ENCODE assay signal across 22 cellular contexts in genomic region chr15:75831806-75832102, GRCh38. TPM values are rescaled to one million over a fixed set of nuclear protein-coding genes. Genes with fewer than 3 reads are reported as not detected.
DNase-seq lines count a peak whose midpoint lies in the region; ATAC-seq, FAIRE-seq and TF ChIP-seq lines count a peak whose summit lies in the region.
"Had no signal": no experiment of that assay in that cellular context is flagged by ENCODE, and none has a peak within 500 bp of the region (broad histone marks: within the 10 kb centered on the region; RNA-seq: fewer than 3 reads in every experiment).

No MANE protein-coding gene starts in this region.

- TF ChIP-seq RAD21 in H1 (IDR thresholded peaks at IDR 0.05 in 1 of 2, conservative IDR thresholded peaks at IDR 0.05 in 1 of 2; ENCODE audit: low read depth in 2 of 2, low read length in 2 of 2) (no peak), SK-N-SH (IDR thresholded peaks at IDR 0.05; ENCODE audit: low read length) (no peak)

- H3K23me2 ChIP-seq in H9 (ENCODE audit: insufficient read length, low read depth, low read length, poor library complexity, severe bottlenecking) (no peaks in the 10 kb centered on the region), H1 (ENCODE audit: low read depth, low read length) (no peaks in the 10 kb centered on the region)

- H4K5ac ChIP-seq in H9 (ENCODE audit: insufficient read length, low read depth, low read length) (no peak overlapping the region), H1 (ENCODE audit: insufficient read length, low read depth, low read length) (no peak overlapping the region)

- TF ChIP-seq CTCF in H9 (conservative IDR thresholded peaks at IDR 0.05) (no peak), MM.1S (IDR thresholded peaks at IDR 0.05; ENCODE audit: low read length) (no peak), H1 (IDR thresholded peaks at IDR 0.05; ENCODE audit: control extremely low read depth in 1 of 3, insufficient read depth in 1 of 3, low read depth in 1 of 3, low read length in 3 of 3) (no peak), SK-N-SH (IDR thresholded peaks at IDR 0.05) (no peak)

- H3K36me3 ChIP-seq in MM.1S (replicated peaks; ENCODE audit: insufficient read depth, low read length) (no peaks in the 10 kb centered on the region), H1 (ENCODE audit: control insufficient read depth in 2 of 4, insufficient read depth in 4 of 4, low read length in 3 of 4) (no peaks in the 10 kb centered on the region), neuron (ENCODE audit: insufficient read depth, low read length) (no peaks in the 10 kb centered on the region), SK-N-SH (replicated peaks in 1 of 2; ENCODE audit: control insufficient read depth in 1 of 2, insufficient read depth in 2 of 2, low read length in 1 of 2) (no peaks in the 10 kb centered on the region)
- H3K36me3 ChIP-seq: BLaER1, Peyer's patch had no signal

- no peaks in the 10 kb centered on the region for H3K9me2 ChIP-seq in MM.1S (replicated peaks; ENCODE audit: insufficient read depth, low read length)
- no peaks in the 10 kb centered on the region for H3K9me2 ChIP-seq in SK-N-SH

- H3F3A ChIP-seq in MM.1S (ENCODE audit: insufficient read depth, low read length) (no peaks in the 10 kb centered on the region), SK-N-SH (replicated peaks; ENCODE audit: insufficient read depth) (peaks cover 6% of the 10 kb centered on the region)

- peaks cover 29% of the 10 kb centered on the region in 2 experiments for H3K4me1 Mint-ChIP-seq in H9

- H3K27me3 ChIP-seq in H9 (ENCODE audit: insufficient read depth, low read length) (no peaks in the 10 kb centered on the region), MM.1S (replicated peaks; ENCODE audit: insufficient read depth, low read length) (no peaks in the 10 kb centered on the region), H1 (replicated peaks in 1 of 4; ENCODE audit: control insufficient read depth in 3 of 4, extremely low read depth in 1 of 4, insufficient read depth in 3 of 4, low read length in 3 of 4) (no peaks in the 10 kb centered on the region), neuron (ENCODE audit: insufficient read depth, low read length) (no peaks in the 10 kb centered on the region), SK-N-SH (ENCODE audit: insufficient read depth) (no peaks in the 10 kb centered on the region)
- H3K27me3 ChIP-seq: BLaER1, Peyer's patch had no signal

- H4K91ac ChIP-seq in H9 (ENCODE audit: insufficient read length, low read depth, low read length) (no peak overlapping the region), H1 (replicated peaks; ENCODE audit: insufficient read length, low read length) (no peak overlapping the region)

- H3K9ac ChIP-seq in H9 (ENCODE audit: extremely low read depth, insufficient read length, low read length) (no peak overlapping the region), MM.1S (ENCODE audit: low read length) (no peak overlapping the region), H1 (replicated peaks in 1 of 4; ENCODE audit: extremely low read depth in 1 of 4, low read depth in 3 of 4, low read length in 3 of 4) (no peak overlapping the region), SK-N-SH (no peak overlapping the region)
- H3K9ac ChIP-seq: BLaER1 had no signal

- H3K4me3 ChIP-seq in MM.1S (ENCODE audit: low read length): no peak overlapping the region
- H3K4me3 ChIP-seq in H1 (ENCODE audit: extremely low read depth in 1 of 4, insufficient read depth in 2 of 4, low read depth in 3 of 4, low read length in 4 of 4): no peak overlapping the region
- no peak overlapping the region for H3K4me3 ChIP-seq in neuron (ENCODE audit: low read length)
- no peak overlapping the region for H3K4me3 ChIP-seq in SK-N-SH (ENCODE audit: low read depth in 2 of 2, low read length in 1 of 2)
- H3K4me3 ChIP-seq: BLaER1, Peyer's patch had no signal

- CTCF ChIA-PET in H1 (lab: Charles Lee; ENCODE audit: partially characterized antibody): interaction anchor here (1.6 to 1.9 kb wide), 4 partner anchors 16 to 53 kb away, joined by 5 to 6 read pairs (median 6); no protein-coding TSS in a partner anchor
- CTCF ChIA-PET in SK-N-SH (lab: Yijun Ruan, JAX): interaction anchor here (1.2 kb wide), 1 partner anchor 46 kb away, joined by 4 read pairs; no protein-coding TSS in a partner anchor

- no peak overlapping the region for H2BK120ac ChIP-seq in H9 (ENCODE audit: low read depth, low read length, poor library complexity, severe bottlenecking)
- no peak overlapping the region for H2BK120ac ChIP-seq in H1 (replicated peaks; ENCODE audit: low read depth, low read length)

- H3K27ac ChIP-seq in H9 (ENCODE audit: insufficient read length, low read depth, low read length): no peak overlapping the region
- no peak overlapping the region for H3K27ac ChIP-seq in MM.1S (ENCODE audit: low read length)
- no peak overlapping the region for H3K27ac ChIP-seq in H1 (ENCODE audit: low read depth, low read length)
- no peak overlapping the region; a peak in 1 of 4 replicates for H3K27ac ChIP-seq in SK-N-SH (ENCODE audit: low read depth in 2 of 2, low read length in 1 of 2)
- H3K27ac ChIP-seq: BLaER1, HL-60, Peyer's patch had no signal

- no peaks in the 10 kb centered on the region for H3K9me3 Mint-ChIP-seq in H9
- H3K9me3 Mint-ChIP-seq: CD4-positive, alpha-beta memory T cell had no signal

- H2BK20ac ChIP-seq in H9 (ENCODE audit: low read depth, low read length, poor library complexity, severe bottlenecking) (no peak overlapping the region), H1 (ENCODE audit: low read length) (no peak overlapping the region)

- no peak overlapping the region for H3K4me3 Mint-ChIP-seq in H9

- TF ChIP-seq POLR2A in H1 (IDR thresholded peaks at IDR 0.05; ENCODE audit: control extremely low read depth in 1 of 2, low read depth in 2 of 2, low read length in 2 of 2): no peak

- no peak overlapping the region for H2BK5ac ChIP-seq in H9 (ENCODE audit: insufficient read length, low read length)
- no peak overlapping the region for H2BK5ac ChIP-seq in H1 (ENCODE audit: low read depth, low read length)

- H3K27ac Mint-ChIP-seq in H9: peak overlapping the region in 2 of 3 experiments; percentile 25 to 30; a peak in 3 of 7 replicates

- no peaks in the 10 kb centered on the region for H3K79me2 ChIP-seq in H9 (ENCODE audit: insufficient read depth, low read length)
- no peaks in the 10 kb centered on the region for H3K79me2 ChIP-seq in MM.1S (ENCODE audit: low read length)
- no peaks in the 10 kb centered on the region for H3K79me2 ChIP-seq in H1 (ENCODE audit: control insufficient read depth in 1 of 2, insufficient read depth in 2 of 2, low read length in 2 of 2)
- no peaks in the 10 kb centered on the region for H3K79me2 ChIP-seq in SK-N-SH (ENCODE audit: insufficient read depth)

- no peaks in the 10 kb centered on the region for H3K36me3 Mint-ChIP-seq in H9 (ENCODE audit: insufficient read depth in 1 of 3, low read depth in 3 of 3)
- H3K36me3 Mint-ChIP-seq: CD4-positive, alpha-beta memory T cell had no signal

- FAIRE-seq in H1 (lab: Jason Lieb, UNC): no peak
- FAIRE-seq: GM12891, GM18507 had no signal

- H2AK5ac ChIP-seq in H9 (ENCODE audit: insufficient read length, low read length): no peak overlapping the region
- no peak overlapping the region for H2AK5ac ChIP-seq in H1 (ENCODE audit: low read depth, low read length)

- H3T11ph ChIP-seq in H9 (ENCODE audit: low read length): no peak overlapping the region

- WGBS in H9 (ENCODE audit: extremely low coverage, insufficient read length, low lambda C conversion rate): no CpG with 5 or more reads among the region's 1 CpG
- WGBS in H1 (ENCODE audit: extremely low coverage in 1 of 2, insufficient coverage in 1 of 2, insufficient read length in 1 of 2, insufficient replicate concordance in 2 of 2, low coverage in 1 of 2, low lambda C conversion rate in 2 of 2, missing lambda C conversion rate in 1 of 2), 2 experiments: 79% methylated on average over 1 of the region's 1 CpG; no CpG with 5 or more reads in 1 of the 2 experiments
- WGBS in SK-N-SH (ENCODE audit: low lambda C conversion rate): 49% methylated on average over 1 of the region's 1 CpG

- peaks cover 2% of the 10 kb centered on the region; the same call in 1 of the 2 replicates for H3K4me1 ChIP-seq in H9 (ENCODE audit: insufficient read depth, low read length)
- 0 out of 2 replicates have a peak, but pooled peaks cover 12% of the 10 kb centered on the region for H3K4me1 ChIP-seq in MM.1S (ENCODE audit: low read length)
- peaks cover 3 to 6% (median 4%) of the 10 kb centered on the region in 4 experiments; a peak in 4 of 7 replicates for H3K4me1 ChIP-seq in H1 (replicated peaks in 1 of 4; ENCODE audit: control insufficient read depth in 3 of 4, insufficient read depth in 4 of 4, low read length in 3 of 4)
- peaks cover 13% of the 10 kb centered on the region for H3K4me1 ChIP-seq in neuron (ENCODE audit: insufficient read depth, low read length)
- H3K4me1 ChIP-seq in SK-N-SH (ENCODE audit: control insufficient read depth in 1 of 2, insufficient read depth in 2 of 2, low read depth in 1 of 2, low read length in 1 of 2): peaks cover 0 to 7% of the 10 kb centered on the region in 2 experiments; a peak in 2 of 4 replicates
- H3K4me1 ChIP-seq: Peyer's patch had no signal

- no peak overlapping the region for H3K56ac ChIP-seq in H9 (ENCODE audit: insufficient read length, low read depth, low read length)
- H3K56ac ChIP-seq in H1 (replicated peaks; ENCODE audit: insufficient read length, low read depth, low read length): no peak overlapping the region

- H3K4ac ChIP-seq in H9 (ENCODE audit: low read depth, low read length) (no peak overlapping the region), H1 (replicated peaks; ENCODE audit: insufficient read length, low read depth, low read length) (no peak overlapping the region)

- no peak overlapping the region for H3K4me2 ChIP-seq in H9 (ENCODE audit: insufficient read depth, insufficient read length, low read length)
- H3K4me2 ChIP-seq in MM.1S (ENCODE audit: low read depth, low read length): no peak overlapping the region
- H3K4me2 ChIP-seq in H1 (ENCODE audit: insufficient read depth in 1 of 2, low read depth in 2 of 2, low read length in 2 of 2): no peak overlapping the region
- no peak overlapping the region for H3K4me2 ChIP-seq in SK-N-SH
- H3K4me2 ChIP-seq: BLaER1 had no signal

- H2AFZ ChIP-seq in H9 (ENCODE audit: low read length) (no peak overlapping the region), MM.1S (ENCODE audit: low read length) (peak overlapping the region; percentile 28), H1 (ENCODE audit: low read length) (peak overlapping the region; percentile 24; the same call in 1 of the 2 replicates), neuron (ENCODE audit: low read depth, low read length) (peak overlapping the region; percentile 46), SK-N-SH (ENCODE audit: low read depth) (no peak overlapping the region)

- H3K9me3 ChIP-seq in H9 (ENCODE audit: control insufficient read depth, low read depth, low read length) (no peaks in the 10 kb centered on the region), MM.1S (replicated peaks; ENCODE audit: insufficient read depth, low read length) (no peaks in the 10 kb centered on the region), H1 (ENCODE audit: insufficient read depth in 2 of 2, low read depth in 1 of 2, low read length in 1 of 2) (no peaks in the 10 kb centered on the region), neuron (ENCODE audit: low read length) (no peaks in the 10 kb centered on the region), SK-N-SH (no peaks in the 10 kb centered on the region)
- H3K9me3 ChIP-seq: BLaER1, Peyer's patch had no signal

- POLR2A ChIA-PET in H1 (lab: Charles Lee; ENCODE audit: partially characterized antibody) (interaction anchor here (0.6 to 3.3 kb wide), 4 partner anchors 10 to 239 kb away, joined by 3 to 17 read pairs (median 4); partner anchors contain the start of genes FBXO22 and UBE2Q2), SK-N-SH (lab: Yijun Ruan, JAX) (interaction anchor here (2.1 kb wide), 1 partner anchor 12 kb away, joined by 6 read pairs; the partner anchor contains the start of gene UBE2Q2)

- intact Hi-C loops in Right ventricle myocardium inferior (cut with DNase I): no loop called here

- H3K18ac ChIP-seq in H9 (ENCODE audit: insufficient read length, low read depth, low read length): no peak overlapping the region
- H3K18ac ChIP-seq in H1 (ENCODE audit: extremely low read depth, low read length): no peak overlapping the region

- no peak overlapping the region for H2BK12ac ChIP-seq in H9 (ENCODE audit: insufficient read length, low read depth, low read length)
- H2BK12ac ChIP-seq in H1 (ENCODE audit: low read depth, low read length): no peak overlapping the region

- ATAC-seq in Right ventricle myocardium inferior: no peak

- H2BK15ac ChIP-seq in H9 (ENCODE audit: low read depth, low read length): no peak overlapping the region
- H2BK15ac ChIP-seq in H1 (ENCODE audit: low read length): no peak overlapping the region

- H3K23ac ChIP-seq in H9 (ENCODE audit: insufficient read length, low read depth, low read length) (no peak overlapping the region), H1 (ENCODE audit: insufficient read length) (no peak overlapping the region)

- H4K8ac ChIP-seq in H9 (replicated peaks; ENCODE audit: insufficient read length, low read depth, low read length): no peak overlapping the region
- H4K8ac ChIP-seq in H1 (ENCODE audit: extremely low read depth, insufficient read depth, low read length): no peak overlapping the region

- no peaks in the 10 kb centered on the region for H4K20me1 ChIP-seq in H9 (ENCODE audit: control insufficient read depth, insufficient read depth, insufficient read length)
- H4K20me1 ChIP-seq in MM.1S (ENCODE audit: insufficient read depth, low read length): no peaks in the 10 kb centered on the region
- no peaks in the 10 kb centered on the region for H4K20me1 ChIP-seq in H1 (replicated peaks in 1 of 2; ENCODE audit: control insufficient read depth in 1 of 2, insufficient read depth in 2 of 2, low read length in 2 of 2)
- no peaks in the 10 kb centered on the region for H4K20me1 ChIP-seq in SK-N-SH (ENCODE audit: insufficient read depth)
- H4K20me1 ChIP-seq: BLaER1 had no signal

- H3K14ac ChIP-seq in H9 (ENCODE audit: insufficient read depth, low read length) (no peak overlapping the region), H1 (ENCODE audit: insufficient read length) (no peak overlapping the region)

- no peaks in the 10 kb centered on the region for H3K79me1 ChIP-seq in H9 (ENCODE audit: insufficient read depth, low read depth, low read length, poor library complexity, severe bottlenecking)
- H3K79me1 ChIP-seq in H1 (ENCODE audit: low read depth, low read length): no peaks in the 10 kb centered on the region

- no peaks in the 10 kb centered on the region for H3K27me3 Mint-ChIP-seq in H9 (ENCODE audit: low read depth)

- DNase-seq in H9 (no peak), MM.1S (no peak), H1 (ENCODE audit: low read depth in 1 of 2, low spot score in 2 of 2) (no peak), germinal center (ENCODE audit: low spot score) (no peak), Right ventricle myocardium inferior (ENCODE audit: missing footprints) (no peak), SK-N-SH (no peak)
- DNase-seq: Calu3; CD4-positive, alpha-beta memory T cell; EL; GOT3; NCI-H1092 treated with DMSO at 0.1 percent for 48 hours; NCI-H146; NCI-H2081; NCI-H2171 treated with DMSO at 0.1 percent for 48 hours; NCI-H446; NCI-H526 treated with DMSO at 0.1 percent for 48 hours; Peyer's patch had no signal

- TF ChIP-seq EP300 in H1 (IDR thresholded peaks at IDR 0.05; ENCODE audit: borderline replicate concordance in 1 of 2, low read depth in 2 of 2, low read length in 2 of 2) (no peak), SK-N-SH (IDR thresholded peaks at IDR 0.05; ENCODE audit: borderline replicate concordance in 1 of 2, low read depth in 1 of 2, low read length in 1 of 2) (no peak)

RNA-seq across cellular contexts. Expression of gene UBE2Q2, which starts 11.5 kb away (rescaled TPM):
- total RNA-seq in H9 (2021) (29.6 and 31.8 TPM in 2 replicates), Right ventricle myocardium inferior (24.8 TPM)
- total RNA-seq in H1 (2021; fragmentation: NEBNext Ultra II Directional; extraction: Animal tissue kit (Norgen Biotek cat#: 25700)): 22.4 and 22.7 TPM in 2 replicates
- polyA plus RNA-seq in H1 (2011; rRNA removed) (6.5 and 10.1 TPM in 2 replicates), SK-N-SH (2012; rRNA removed) (14.5 and 15.4 TPM in 2 replicates)
- polyA plus RNA-seq in H1 (2011; cell fraction: cytosol; rRNA removed): 12.3 TPM
- polyA plus RNA-seq in H1 (2011; cell fraction: nucleus; rRNA removed): 13.9 TPM
- polyA plus RNA-seq in H1 (2012, experiment 1 of 2): 9.2 to 14.6 TPM (median 10.4 TPM) in 4 replicates
- 1.3 TPM for polyA plus RNA-seq in H1 (2012, experiment 2 of 2)
- polyA plus RNA-seq in H1 (2013, experiment 1 of 2): 12.7 TPM
- 13.4 TPM for polyA plus RNA-seq in H1 (2013, experiment 2 of 2)
- polyA minus RNA-seq in H1 (2011; rRNA and poly(A)+ RNA removed): 8.8 and 9.4 TPM in 2 replicates
- 9.2 TPM for polyA minus RNA-seq in H1 (2011; cell fraction: cytosol; rRNA and poly(A)+ RNA removed)
- polyA minus RNA-seq in H1 (2011; cell fraction: nucleus; rRNA and poly(A)+ RNA removed): 30.1 TPM
- polyA plus RNA-seq in SK-N-SH (2012; cell fraction: cytosol; rRNA removed): 22.9 and 27.1 TPM in 2 replicates
- polyA plus RNA-seq in SK-N-SH (2012; cell fraction: nucleus; rRNA removed): 13.9 and 17.6 TPM in 2 replicates

Comparison
In these comparisons a context has a peak if more than half of its experiments do, and no peak if none do; other contexts are left out.
1. H2AFZ ChIP-seq: peak in MM.1S (single experiment), H1 (single experiment) and neuron (single experiment); none in H9 (single experiment) and SK-N-SH (single experiment).